1 cellular context compared by ENCODE assay signal in the genomic region with DNA sequence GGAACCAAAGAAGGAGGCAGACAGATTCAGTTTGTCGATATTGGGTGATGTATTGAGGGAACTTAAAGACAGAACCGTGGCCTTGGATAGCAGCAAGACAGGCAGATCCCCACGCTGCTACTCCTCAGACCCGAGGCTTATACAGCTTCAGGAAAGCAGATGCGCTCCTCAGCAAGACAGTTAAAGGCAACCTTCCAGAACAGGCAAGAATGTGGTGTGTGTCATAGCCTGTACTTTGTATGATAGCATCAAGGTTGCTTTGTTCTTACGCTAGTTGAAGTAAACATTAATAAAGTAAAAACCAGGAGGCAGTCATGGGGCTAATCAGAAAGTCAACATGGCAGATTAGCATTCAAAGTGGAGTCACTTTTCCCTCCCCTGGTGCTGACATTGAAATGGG.
TF ChIP-seq lines count a peak whose summit lies in the region.

No MANE protein-coding gene starts in this region.

TF ChIP-seq in HepG2, 621 proteins besides CTCF, POLR2A, EP300 and RAD21 (continued from another document):
- TF ChIP-seq, protein P1, sequence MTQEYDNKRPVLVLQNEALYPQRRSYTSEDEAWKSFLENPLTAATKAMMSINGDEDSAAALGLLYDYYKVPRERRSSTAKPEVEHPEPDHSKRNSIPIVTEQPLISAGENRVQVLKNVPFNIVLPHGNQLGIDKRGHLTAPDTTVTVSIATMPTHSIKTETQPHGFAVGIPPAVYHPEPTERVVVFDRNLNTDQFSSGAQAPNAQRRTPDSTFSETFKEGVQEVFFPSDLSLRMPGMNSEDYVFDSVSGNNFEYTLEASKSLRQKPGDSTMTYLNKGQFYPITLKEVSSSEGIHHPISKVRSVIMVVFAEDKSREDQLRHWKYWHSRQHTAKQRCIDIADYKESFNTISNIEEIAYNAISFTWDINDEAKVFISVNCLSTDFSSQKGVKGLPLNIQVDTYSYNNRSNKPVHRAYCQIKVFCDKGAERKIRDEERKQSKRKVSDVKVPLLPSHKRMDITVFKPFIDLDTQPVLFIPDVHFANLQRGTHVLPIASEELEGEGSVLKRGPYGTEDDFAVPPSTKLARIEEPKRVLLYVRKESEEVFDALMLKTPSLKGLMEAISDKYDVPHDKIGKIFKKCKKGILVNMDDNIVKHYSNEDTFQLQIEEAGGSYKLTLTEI (CRISPR knock-in tag; conservative IDR thresholded peaks at IDR 0.05): no peak
- TF ChIP-seq DNMT1 (CRISPR knock-in tag; IDR thresholded peaks at IDR 0.05) (no peak), ZNF33A (CRISPR knock-in tag; IDR thresholded peaks at IDR 0.05; ENCODE audit: borderline replicate concordance) (no peak), HNF4G (IDR thresholded peaks at IDR 0.05; ENCODE audit: borderline replicate concordance, low read depth, low read length) (no peak), HNF4G (CRISPR knock-in tag; IDR thresholded peaks at IDR 0.05; ENCODE audit: borderline replicate concordance, low read depth) (no peak), NR2C2 (CRISPR knock-in tag; IDR thresholded peaks at IDR 0.05; ENCODE audit: borderline replicate concordance) (no peak)
- TF ChIP-seq, protein P2, sequence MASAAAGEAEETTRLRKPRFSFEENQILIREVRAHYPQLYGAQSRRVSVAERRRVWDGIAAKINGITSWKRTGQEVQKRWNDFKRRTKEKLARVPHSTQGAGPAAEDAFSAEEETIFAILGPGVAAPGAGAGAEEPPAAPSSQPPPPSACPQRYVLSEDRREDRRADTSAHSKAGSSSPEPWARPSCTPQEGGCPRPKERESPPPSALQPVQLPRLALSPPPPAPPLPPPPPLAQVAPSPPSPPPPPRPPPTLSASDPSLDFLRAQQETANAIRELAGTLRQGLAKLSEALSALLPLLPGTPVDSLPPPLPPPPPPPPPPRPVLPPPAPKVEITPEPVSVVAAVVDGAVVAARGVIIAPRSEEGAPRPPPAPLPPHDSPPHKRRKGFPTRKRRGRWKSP (CRISPR knock-in tag; IDR thresholded peaks at IDR 0.05): no peak
TF ChIP-seq in HepG2: peak in this region for 0.
